2 cellular contexts compared by ENCODE assay signal in the genomic region with DNA sequence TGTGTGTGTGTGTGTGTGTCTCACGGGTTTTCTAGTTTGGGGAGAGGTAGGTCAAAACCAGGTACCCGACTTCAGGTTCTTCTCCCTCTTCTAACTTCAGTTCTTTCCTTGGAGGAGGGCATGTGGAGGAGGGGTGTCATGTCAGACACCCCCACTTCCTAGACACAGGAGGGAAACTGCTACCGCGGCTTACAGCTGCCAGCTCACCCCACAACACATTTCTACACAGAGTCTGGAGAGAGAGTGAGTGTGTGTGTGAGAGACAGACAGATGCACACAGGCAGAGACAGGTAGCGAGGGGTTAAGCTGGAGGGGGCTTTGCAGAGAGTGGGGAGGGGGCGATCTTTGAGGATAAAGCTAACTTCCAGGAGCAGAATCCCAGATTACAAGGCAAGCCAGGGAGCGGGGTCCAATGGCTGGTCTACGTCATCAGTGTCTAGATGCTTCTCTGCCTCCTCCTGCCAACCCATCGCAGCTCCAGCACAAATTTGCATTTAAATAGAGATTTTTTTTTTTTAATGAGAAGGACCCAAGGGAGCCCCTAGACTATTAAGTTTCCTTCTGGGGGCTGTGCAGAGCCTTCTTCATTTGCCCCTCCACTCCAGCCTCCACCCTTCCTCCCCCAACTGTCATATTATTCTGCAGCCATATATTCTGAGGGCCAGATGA.
TF ChIP-seq lines count a peak whose summit lies in the region.

No MANE protein-coding gene starts in this region.

TF ChIP-seq in GM23338, 12 proteins besides CTCF, POLR2A, EP300 and RAD21:
- no peak for TF ChIP-seq EZH2phosphoT487 (IDR thresholded peaks at IDR 0.05; ENCODE audit: unreplicated experiment)
- TF ChIP-seq JUNB (IDR thresholded peaks at IDR 0.05; ENCODE audit: unreplicated experiment) = no peak
- TF ChIP-seq POLR2AphosphoS5 (IDR thresholded peaks at IDR 0.05; ENCODE audit: low read depth) = no peak
- TF ChIP-seq STAT1 (IDR thresholded peaks at IDR 0.05; ENCODE audit: unreplicated experiment) = no peak
- TF ChIP-seq, protein P1, sequence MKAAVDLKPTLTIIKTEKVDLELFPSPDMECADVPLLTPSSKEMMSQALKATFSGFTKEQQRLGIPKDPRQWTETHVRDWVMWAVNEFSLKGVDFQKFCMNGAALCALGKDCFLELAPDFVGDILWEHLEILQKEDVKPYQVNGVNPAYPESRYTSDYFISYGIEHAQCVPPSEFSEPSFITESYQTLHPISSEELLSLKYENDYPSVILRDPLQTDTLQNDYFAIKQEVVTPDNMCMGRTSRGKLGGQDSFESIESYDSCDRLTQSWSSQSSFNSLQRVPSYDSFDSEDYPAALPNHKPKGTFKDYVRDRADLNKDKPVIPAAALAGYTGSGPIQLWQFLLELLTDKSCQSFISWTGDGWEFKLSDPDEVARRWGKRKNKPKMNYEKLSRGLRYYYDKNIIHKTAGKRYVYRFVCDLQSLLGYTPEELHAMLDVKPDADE (IDR thresholded peaks at IDR 0.05) = no peak
- TF ChIP-seq CREB1 (CRISPR knock-in tag; IDR thresholded peaks at IDR 0.05; ENCODE audit: low read depth) = no peak
- no peak for TF ChIP-seq NANOG (IDR thresholded peaks at IDR 0.05; ENCODE audit: borderline replicate concordance)
- TF ChIP-seq EZH2 (IDR thresholded peaks at IDR 0.05; ENCODE audit: low read depth, unreplicated experiment) = no peak
TF ChIP-seq in GM23338: peak in this region for 0.

TF ChIP-seq in H1, 55 proteins besides CTCF, POLR2A, EP300 and RAD21:
- TF ChIP-seq HDAC6 (IDR thresholded peaks at IDR 0.05; ENCODE audit: low read depth, low read length) = no peak
- TF ChIP-seq RFX5 (IDR thresholded peaks at IDR 0.05; ENCODE audit: borderline replicate concordance, low read depth, low read length) = no peak
- TF ChIP-seq NANOG (IDR thresholded peaks at IDR 0.05; ENCODE audit: insufficient read depth, low read depth, low read length, poor library complexity, severe bottlenecking) = no peak
- no peak for TF ChIP-seq SUZ12 (IDR thresholded peaks at IDR 0.05; ENCODE audit: low read length)
- TF ChIP-seq SIX5 (IDR thresholded peaks at IDR 0.05; ENCODE audit: low read depth, low read length) = no peak
- no peak for TF ChIP-seq FOSL1 (IDR thresholded peaks at IDR 0.05; ENCODE audit: insufficient read depth, low read depth, low read length)
- TF ChIP-seq JUND (IDR thresholded peaks at IDR 0.05; ENCODE audit: low read length) = no peak
- no peak for TF ChIP-seq POLR2AphosphoS5 (IDR thresholded peaks at IDR 0.05; ENCODE audit: low read depth, low read length)
- TF ChIP-seq TAF7 (optimal IDR thresholded peaks at IDR 0.05; ENCODE audit: borderline replicate concordance, low read depth, low read length) = no peak
- no peak for TF ChIP-seq EZH2 (IDR thresholded peaks at IDR 0.05; ENCODE audit: low read depth, low read length, severe bottlenecking)
- TF ChIP-seq TBP (IDR thresholded peaks at IDR 0.05; ENCODE audit: low read depth, low read length) = no peak
- no peak for TF ChIP-seq GTF2F1 (IDR thresholded peaks at IDR 0.05; ENCODE audit: borderline replicate concordance, low read depth, low read length)
- TF ChIP-seq, protein P2, sequence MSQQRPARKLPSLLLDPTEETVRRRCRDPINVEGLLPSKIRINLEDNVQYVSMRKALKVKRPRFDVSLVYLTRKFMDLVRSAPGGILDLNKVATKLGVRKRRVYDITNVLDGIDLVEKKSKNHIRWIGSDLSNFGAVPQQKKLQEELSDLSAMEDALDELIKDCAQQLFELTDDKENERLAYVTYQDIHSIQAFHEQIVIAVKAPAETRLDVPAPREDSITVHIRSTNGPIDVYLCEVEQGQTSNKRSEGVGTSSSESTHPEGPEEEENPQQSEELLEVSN (IDR thresholded peaks at IDR 0.05) = no peak
- no peak for TF ChIP-seq SRF (IDR thresholded peaks at IDR 0.05; ENCODE audit: low read depth, low read length)
- TF ChIP-seq SP4 (IDR thresholded peaks at IDR 0.05; ENCODE audit: low read length) = no peak
